In genomic region chr14:74610866-74611671, GRCh38 we compare ENCODE assay signal across 8 cellular contexts. TPM values are rescaled to one million over a fixed set of nuclear protein-coding genes. Genes with fewer than 3 reads are reported as not detected.
DNase-seq lines count a peak whose midpoint lies in the region; ATAC-seq and TF ChIP-seq lines count a peak whose summit lies in the region.

No MANE protein-coding gene starts in this region.

- TF ChIP-seq CTCF in activated B cell treated with CpG ODN at 0.5 μM for 24 hours (IDR thresholded peaks at IDR 0.05), result no peak
- no peak for TF ChIP-seq CTCF in heart right ventricle (IDR thresholded peaks at IDR 0.05)
- no peak for TF ChIP-seq CTCF in psoas muscle (IDR thresholded peaks at IDR 0.05)

- ATAC-seq in activated B cell treated with CpG ODN at 0.5 μM for 24 hours (ENCODE audit: low read depth) (no peak), heart right ventricle (peak in 1 of 8 donors; percentile 33), psoas muscle (no peak), HG02852 (IDR thresholded peaks at IDR 0.05; ENCODE audit: unreplicated experiment) (no peak), HG03175 (IDR thresholded peaks at IDR 0.05; ENCODE audit: unreplicated experiment) (no peak), HG02759 (IDR thresholded peaks at IDR 0.05; ENCODE audit: unreplicated experiment) (no peak)

- H3K27me3 Mint-ChIP-seq in CD8-positive, alpha-beta memory T cell, result peaks cover 0 to 8% of the 10 kb centered on the region in 2 donors
- H3K27me3 Mint-ChIP-seq in activated B cell treated with CpG ODN at 0.5 μM for 24 hours, result peaks cover 11% of the 10 kb centered on the region

- H3K9me3 Mint-ChIP-seq in CD8-positive, alpha-beta memory T cell, result no peaks in the 10 kb centered on the region
- H3K9me3 Mint-ChIP-seq in activated B cell treated with CpG ODN at 0.5 μM for 24 hours, result no peaks in the 10 kb centered on the region

- H3K4me3 Mint-ChIP-seq in CD8-positive, alpha-beta memory T cell, result peak overlapping the region; percentile 11 to 92 (median 78)
- H3K4me3 Mint-ChIP-seq in activated B cell treated with CpG ODN at 0.5 μM for 24 hours, result peak overlapping the region; percentile 12

- no peak overlapping the region for H3K27ac Mint-ChIP-seq in CD8-positive, alpha-beta memory T cell
- H3K27ac Mint-ChIP-seq in activated B cell treated with CpG ODN at 0.5 μM for 24 hours, result no peak overlapping the region

- H3K27me3 ChIP-seq in CD8-positive, alpha-beta memory T cell (ENCODE audit: insufficient read depth, low read length, poor library complexity, severe bottlenecking), result no peaks in the 10 kb centered on the region
- H3K27me3 ChIP-seq in heart right ventricle, result peaks cover 0 to 41% (median 21%) of the 10 kb centered on the region in 7 donors
- peaks cover 0 to 13% (median 7%) of the 10 kb centered on the region in 3 donors for H3K27me3 ChIP-seq in psoas muscle (ENCODE audit: insufficient read depth in 3 of 3, low read length in 2 of 3)

- peaks cover 6% of the 10 kb centered on the region for H3K4me1 ChIP-seq in CD8-positive, alpha-beta memory T cell (ENCODE audit: insufficient read depth, low read length)
- peaks cover 0 to 51% (median 15%) of the 10 kb centered on the region in 9 donors for H3K4me1 ChIP-seq in heart right ventricle
- H3K4me1 ChIP-seq in psoas muscle, result peaks cover 21% of the 10 kb centered on the region

- POLR2A ChIA-PET in CD8-positive, alpha-beta memory T cell (lab: Charles Lee), result interaction anchor here (1.0 to 1.2 kb wide), 2 partner anchors 121 to 152 kb away, joined by 3 to 5 read pairs; partner anchors contain the start of gene YLPM1
- POLR2A ChIA-PET in activated B cell treated with CpG ODN at 0.5 μM for 24 hours (lab: Charles Lee), result no interaction called here

- H3K4me3 ChIP-seq in CD8-positive, alpha-beta memory T cell (ENCODE audit: low read length), result no peak overlapping the region
- peak overlapping the region; percentile 47 to 86 (median 68) for H3K4me3 ChIP-seq in heart right ventricle
- peak overlapping the region; percentile 84 for H3K4me3 ChIP-seq in psoas muscle

- no peaks in the 10 kb centered on the region for H3K9me3 ChIP-seq in CD8-positive, alpha-beta memory T cell (ENCODE audit: low read length)
- H3K9me3 ChIP-seq in heart right ventricle (no peaks in the 10 kb centered on the region), psoas muscle (no peaks in the 10 kb centered on the region)

- H3K27ac ChIP-seq in CD8-positive, alpha-beta memory T cell (ENCODE audit: low read depth, low read length), result no peak overlapping the region
- H3K27ac ChIP-seq in heart right ventricle (peak overlapping the region; percentile 28 to 86 (median 70)), psoas muscle (no peak overlapping the region)

- H3K36me3 ChIP-seq in CD8-positive, alpha-beta memory T cell (ENCODE audit: insufficient read depth, low read length), result no peaks in the 10 kb centered on the region
- H3K36me3 ChIP-seq in heart right ventricle (no peaks in the 10 kb centered on the region), psoas muscle (ENCODE audit: insufficient read depth in 1 of 2, low read depth in 1 of 2) (no peaks in the 10 kb centered on the region)

- WGBS in heart right ventricle, 2 donors, result 15 to 16% methylated on average over 64 to 65 of the region's 65 CpGs
- WGBS in psoas muscle, 3 donors, result 14 to 22% (median 15%) methylated on average over 46 to 65 of the region's 65 CpGs

- no peak for DNase-seq in CD8-positive, alpha-beta memory T cell
- no peak for DNase-seq in activated B cell treated with CpG ODN at 0.5 μM for 24 hours
- DNase-seq in heart right ventricle, result no peak
- no peak for DNase-seq in psoas muscle
- DNase-seq in iPS-NIHi7 (ENCODE audit: extremely low spot score), result no peak

- intact Hi-C loops in activated B cell treated with CpG ODN at 0.5 μM for 24 hours (cut with micrococcal nuclease) (loop anchor here (5.0 to 10.0 kb wide), 2 partner anchors 209 to 526 kb away; partner anchors contain the start of genes ALDH6A1 and LIN52), heart right ventricle (cut with DNase I) (loop anchor here in 4 of 10 donors (5.0 to 10.0 kb wide), 5 partner anchors 56 to 246 kb away; partner anchors contain the start of genes AREL1 (in 1 of the 4), FCF1 (in 1 of the 4), ISCA2 (in 1 of the 4) and NPC2 (in 1 of the 4)), psoas muscle (cut with DNase I) (loop anchor here (5.0 kb wide), 2 partner anchors 101 to 191 kb away; partner anchors contain the start of genes AREL1 (in 1 of the 2) and FCF1 (in 1 of the 2))

- H3K36me3 Mint-ChIP-seq in CD8-positive, alpha-beta memory T cell, result no peaks in the 10 kb centered on the region
- H3K36me3 Mint-ChIP-seq in activated B cell treated with CpG ODN at 0.5 μM for 24 hours (ENCODE audit: low read depth), result no peaks in the 10 kb centered on the region

- peaks cover 38 to 50% (median 41%) of the 10 kb centered on the region in 3 donors for H3K4me1 Mint-ChIP-seq in CD8-positive, alpha-beta memory T cell
- peaks cover 35% of the 10 kb centered on the region for H3K4me1 Mint-ChIP-seq in activated B cell treated with CpG ODN at 0.5 μM for 24 hours

- CTCF ChIA-PET in CD8-positive, alpha-beta memory T cell (lab: Charles Lee), result interaction anchor here (0.6 to 6.4 kb wide), 23 partner anchors 10 to 296 kb away, joined by 3 to 92 read pairs (median 4); partner anchors contain the start of genes ISCA2, NPC2 and YLPM1
- CTCF ChIA-PET in activated B cell treated with CpG ODN at 0.5 μM for 24 hours (lab: Charles Lee), result interaction anchor here (1.6 to 3.2 kb wide), 3 partner anchors 9 to 192 kb away, joined by 4 to 31 read pairs (median 14); no protein-coding TSS in a partner anchor

RNA-seq across cellular contexts. Expression of gene LTBP2, which starts 1.0 kb away (rescaled TPM):
- under 1 TPM; 0.24 to 0.42 TPM for total RNA-seq in CD8-positive, alpha-beta memory T cell
- polyA plus RNA-seq in CD8-positive, alpha-beta memory T cell, result 0.83 TPM
- total RNA-seq in activated B cell treated with CpG ODN at 0.5 μM for 24 hours, result 0.07 and 0.11 TPM in 2 replicates
- total RNA-seq in heart right ventricle, result 10 to 100 TPM in 9 of 10 donors, 1 to 10 TPM in 1; 7.1 to 50.3 (median 18.5) TPM
- 1 to 10 TPM; 3.5 TPM for polyA plus RNA-seq in heart right ventricle
- total RNA-seq in psoas muscle, result 10 to 100 TPM; 11.8 to 51.4 (median 24.2) TPM
- polyA plus RNA-seq in psoas muscle, result 1 to 10 TPM; 2.4 to 6.1 (median 3.2) TPM

Comparison
In these comparisons a context has a peak if more than half of its experiments do, and no peak if none do; other contexts are left out.
1. H3K27ac ChIP-seq: peak in heart right ventricle (10 of 10); none in CD8-positive, alpha-beta memory T cell (single experiment) and psoas muscle (single experiment).